ENCODE assay signal across 28 cellular contexts in the genomic region with DNA sequence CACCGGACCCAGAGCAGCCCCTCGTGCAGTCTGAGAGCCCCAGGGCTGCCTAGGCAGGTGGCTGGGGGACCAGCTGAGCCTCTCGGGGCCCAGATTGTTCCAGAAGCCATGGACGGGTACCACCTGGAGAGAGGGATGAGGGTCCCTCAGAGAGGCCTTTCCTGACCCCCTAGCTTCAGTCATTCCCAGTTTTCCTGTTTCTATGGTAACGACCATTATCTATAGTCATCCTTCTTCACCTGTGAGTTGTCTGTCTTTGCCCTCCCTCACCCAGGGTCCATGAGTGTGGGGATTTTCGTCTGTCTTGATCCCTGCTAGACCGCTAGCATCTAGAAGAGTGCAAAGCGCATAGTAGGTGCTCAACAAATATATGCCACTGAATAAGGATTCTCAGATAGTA.
DNase-seq lines count a peak whose midpoint lies in the region; ATAC-seq, FAIRE-seq and TF ChIP-seq lines count a peak whose summit lies in the region.
"Had no signal": no experiment of that assay in that cellular context is flagged by ENCODE, and none has a peak within 500 bp of the region (broad histone marks: within the 10 kb centered on the region; RNA-seq: fewer than 3 reads in every experiment).

No MANE protein-coding gene starts in this region.

- no peak for ATAC-seq in DND-41 (ENCODE audit: insufficient read depth, low read depth)
- ATAC-seq in K562, result no peak
- no peak for ATAC-seq in gastroesophageal sphincter
- ATAC-seq in mucosa of descending colon, result no peak
- ATAC-seq: GM12878, HCT116 had no signal

- POLR2A ChIA-PET in K562 (lab: Yijun Ruan, JAX), result interaction anchor here (0.7 to 1.0 kb wide), 3 partner anchors 14 to 27 kb away, joined by 3 to 5 read pairs (median 3); no protein-coding TSS in a partner anchor

- CTCF ChIA-PET in K562 (lab: Yijun Ruan, JAX; ENCODE audit: low intra/inter-chr PET ratio), result no interaction called here

- no peak overlapping the region for H3K4me2 ChIP-seq in DND-41 (ENCODE audit: insufficient read depth, low read length)
- no peak overlapping the region for H3K4me2 ChIP-seq in K562 (ENCODE audit: insufficient read depth, low read length)

- H3K4me1 ChIP-seq in DND-41 (ENCODE audit: insufficient read depth, low read length), result peaks cover 42% of the 10 kb centered on the region
- peaks cover 0 to 23% of the 10 kb centered on the region in 2 experiments; a peak in 2 of 5 replicates for H3K4me1 ChIP-seq in K562 (replicated peaks in 1 of 2; ENCODE audit: control insufficient read depth in 2 of 2, insufficient read depth in 2 of 2, low read length in 2 of 2)
- H3K4me1 ChIP-seq in gastroesophageal sphincter, result peaks cover 0 to 32% (median 0%) of the 10 kb centered on the region in 3 donors
- H3K4me1 ChIP-seq in mucosa of descending colon (ENCODE audit: low read depth), result peaks cover 4% of the 10 kb centered on the region
- H3K4me1 ChIP-seq: Caco-2 had no signal

- DNase-seq in DND-41, result no peak
- DNase-seq in K562 (ENCODE audit: extremely low read depth in 1 of 4, low spot score in 3 of 4), result no peak
- DNase-seq in activated T-cell treated with anti-CD3 and anti-CD28 coated beads, Interleukin-2, amount 50 U/mL, for 1 hour, result no peak
- DNase-seq in mucosa of descending colon, result no peak
- no peak for DNase-seq in WERI-Rb-1
- DNase-seq: AML-193; Caco-2; CD8-positive, alpha-beta T cell; EL; GDM1; GOT3; Kasumi-1; MV-4-11; NCI-H1105; NCI-H1436 treated with DMSO at 0.1 percent for 48 hours; NCI-H187 treated with DMSO at 0.1 percent for 48 hours; NCI-H526; NCI-H82; NK-92 treated with Interleukin-12 subunit alpha and Interleukin-12 subunit beta, amount 100 ng/mL, for 24 hours; SHP77 had no signal

- H3K9me3 Mint-ChIP-seq in nephron, result no peaks in the 10 kb centered on the region
- H3K9me3 Mint-ChIP-seq: CD8-positive, alpha-beta T cell had no signal

- WGBS in K562 (ENCODE audit: insufficient coverage, low coverage, missing lambda C conversion rate), result 30% methylated on average over 6 of the region's 8 CpGs
- 0 to 86% methylated on average over 1 to 5 of the region's 8 CpGs for WGBS in gastroesophageal sphincter (ENCODE audit: low coverage in 1 of 2), 2 donors

- TF ChIP-seq EP300 in K562 (IDR thresholded peaks at IDR 0.05; ENCODE audit: low read length) (no peak), gastroesophageal sphincter (IDR thresholded peaks at IDR 0.05) (no peak)

- in situ Hi-C loops in K562 (cut with MboI), result no loop called here

- no peak for TF ChIP-seq RAD21 in K562 (CRISPR knock-in tag; conservative IDR thresholded peaks at IDR 0.05 in 1 of 2, IDR thresholded peaks at IDR 0.05 in 1 of 2)

- H4K20me1 ChIP-seq in DND-41 (ENCODE audit: insufficient read depth, low read length) (peaks cover 2% of the 10 kb centered on the region; the same call in 1 of the 2 replicates), K562 (replicated peaks; ENCODE audit: control insufficient read depth, insufficient read depth, low read length) (no peaks in the 10 kb centered on the region)

- H3K4me3 ChIP-seq in DND-41 (ENCODE audit: low read depth in 1 of 2, low read length in 2 of 2), result no peak overlapping the region
- no peak overlapping the region for H3K4me3 ChIP-seq in K562
- no peak overlapping the region for H3K4me3 ChIP-seq in gastroesophageal sphincter
- H3K4me3 ChIP-seq in mucosa of descending colon, result no peak overlapping the region
- H3K4me3 ChIP-seq in WERI-Rb-1 (ENCODE audit: low read depth, low read length), result no peak overlapping the region
- H3K4me3 ChIP-seq: GM12878 had no signal

- H3K27me3 Mint-ChIP-seq in nephron (ENCODE audit: low read depth), result peaks cover 13% of the 10 kb centered on the region

- BruUV-seq in K562 (replicated peaks; lab: Mats Ljungman, UMichigan), result no TSS peak

- H3K27me3 ChIP-seq in DND-41 (ENCODE audit: insufficient read depth, low read length, poor library complexity) (no peaks in the 10 kb centered on the region), K562 (ENCODE audit: control insufficient read depth in 2 of 2, insufficient read depth in 2 of 2, low read length in 2 of 2) (peaks cover 0 to 4% of the 10 kb centered on the region in 2 experiments; a peak in 3 of 5 replicates), gastroesophageal sphincter (no peaks in the 10 kb centered on the region), WERI-Rb-1 (ENCODE audit: insufficient read depth, low read depth, severe bottlenecking) (no peaks in the 10 kb centered on the region)

- FAIRE-seq in K562 (lab: Jason Lieb, UNC), result no peak
- FAIRE-seq: A204.1, GM12878 had no signal

- no peak overlapping the region for H2AFZ ChIP-seq in DND-41 (ENCODE audit: low read depth, low read length)
- H2AFZ ChIP-seq in K562 (ENCODE audit: low read depth, low read length), result no peak overlapping the region

- 0 out of 2 replicates have a peak overlapping the region, but pooled peaks have one; percentile 33 for H3K27ac ChIP-seq in DND-41 (ENCODE audit: low read length)
- H3K27ac ChIP-seq in K562 (ENCODE audit: extremely low read depth, low read depth, low read length), result no peak overlapping the region
- no peak overlapping the region for H3K27ac ChIP-seq in gastroesophageal sphincter
- no peak overlapping the region for H3K27ac ChIP-seq in WERI-Rb-1
- H3K27ac ChIP-seq: C4-2B, HL-60, RWPE1 had no signal

- H3K79me2 ChIP-seq in DND-41 (ENCODE audit: insufficient read depth, low read length), result peaks cover 15% of the 10 kb centered on the region
- H3K79me2 ChIP-seq in K562 (ENCODE audit: control insufficient read depth, insufficient read depth, low read length), result no peaks in the 10 kb centered on the region

- no peak for TF ChIP-seq POLR2A in K562 (conservative IDR thresholded peaks at IDR 0.05)
- TF ChIP-seq POLR2A in gastroesophageal sphincter (IDR thresholded peaks at IDR 0.05), result no peak

- no peak for TF ChIP-seq CTCF in DND-41 (IDR thresholded peaks at IDR 0.05; ENCODE audit: borderline replicate concordance, extremely low read depth, low read length, poor library complexity, severe bottlenecking)
- no peak for TF ChIP-seq CTCF in K562 (IDR thresholded peaks at IDR 0.05 in 2 of 3, conservative IDR thresholded peaks at IDR 0.05 in 1 of 3; ENCODE audit: insufficient read depth in 2 of 3, low read depth in 1 of 3, low read length in 3 of 3)
- no peak for TF ChIP-seq CTCF in nephron (IDR thresholded peaks at IDR 0.05; ENCODE audit: unreplicated experiment in 3 of 3)
- no peak for TF ChIP-seq CTCF in gastroesophageal sphincter (IDR thresholded peaks at IDR 0.05)
- no peak for TF ChIP-seq CTCF in mucosa of descending colon (IDR thresholded peaks at IDR 0.05)
- no peak for TF ChIP-seq CTCF in WERI-Rb-1 (IDR thresholded peaks at IDR 0.05; ENCODE audit: low read depth, low read length)

- no peaks in the 10 kb centered on the region for H3K9me1 ChIP-seq in K562 (ENCODE audit: control insufficient read depth, insufficient read depth, low read length)

- H3K9me3 ChIP-seq in DND-41 (ENCODE audit: insufficient read depth, low read length, severe bottlenecking), result no peaks in the 10 kb centered on the region
- no peaks in the 10 kb centered on the region for H3K9me3 ChIP-seq in K562 (replicated peaks; ENCODE audit: control insufficient read depth, insufficient read depth, low read depth, low read length)
- H3K9me3 ChIP-seq in gastroesophageal sphincter, result no peaks in the 10 kb centered on the region
- H3K9me3 ChIP-seq in mucosa of descending colon, result no peaks in the 10 kb centered on the region
- peaks cover 4% of the 10 kb centered on the region for H3K9me3 ChIP-seq in WERI-Rb-1 (ENCODE audit: severe bottlenecking)
- H3K9me3 ChIP-seq: Caco-2 had no signal

- no peaks in the 10 kb centered on the region for H3K36me3 Mint-ChIP-seq in nephron (ENCODE audit: low read depth)
- H3K36me3 Mint-ChIP-seq: CD8-positive, alpha-beta T cell had no signal

- intact Hi-C loops in K562 (cut with micrococcal nuclease), result no loop called here
- intact Hi-C loops in mucosa of descending colon (cut with DNase I, micrococcal nuclease), result no loop called here

- H3K9ac ChIP-seq in DND-41 (ENCODE audit: low read depth, low read length), result 0 out of 2 replicates have a peak overlapping the region, but pooled peaks have one; percentile 14
- no peak overlapping the region for H3K9ac ChIP-seq in K562 (ENCODE audit: insufficient read depth in 1 of 2, low read depth in 2 of 2, low read length in 2 of 2)

- peak overlapping the region in 2 of 3 experiments; percentile 7 to 71 for H3K4me3 Mint-ChIP-seq in nephron
- H3K4me3 Mint-ChIP-seq: CD8-positive, alpha-beta T cell had no signal

- peak overlapping the region in 2 of 3 experiments; percentile 24 to 56 for H3K27ac Mint-ChIP-seq in nephron
- H3K27ac Mint-ChIP-seq: CD8-positive, alpha-beta T cell had no signal

- peaks cover 29% of the 10 kb centered on the region for H3K4me1 Mint-ChIP-seq in nephron

- H3K36me3 ChIP-seq in DND-41 (ENCODE audit: insufficient read depth, low read length), result no peaks in the 10 kb centered on the region
- no peaks in the 10 kb centered on the region for H3K36me3 ChIP-seq in K562 (ENCODE audit: control insufficient read depth, insufficient read depth, low read length)
- H3K36me3 ChIP-seq in gastroesophageal sphincter, result no peaks in the 10 kb centered on the region
- no peaks in the 10 kb centered on the region for H3K36me3 ChIP-seq in mucosa of descending colon (ENCODE audit: low read depth)
- H3K36me3 ChIP-seq in WERI-Rb-1, result no peaks in the 10 kb centered on the region

TF ChIP-seq in K562, 482 proteins besides CTCF, POLR2A, EP300 and RAD21:
- TF ChIP-seq HDAC8 (tag; IDR thresholded peaks at IDR 0.05) (no peak), ZKSCAN1 (IDR thresholded peaks at IDR 0.05; ENCODE audit: low read depth, low read length) (peak; percentile 87), SIN3A (IDR thresholded peaks at IDR 0.05; ENCODE audit: borderline replicate concordance in 2 of 2, control insufficient read depth in 1 of 2, low read depth in 2 of 2, low read length in 2 of 2) (no peak), RFX1 (IDR thresholded peaks at IDR 0.05) (peak; percentile 65), RHOXF2B (CRISPR knock-in tag; conservative IDR thresholded peaks at IDR 0.05) (no peak)
- TF ChIP-seq, protein P1, sequence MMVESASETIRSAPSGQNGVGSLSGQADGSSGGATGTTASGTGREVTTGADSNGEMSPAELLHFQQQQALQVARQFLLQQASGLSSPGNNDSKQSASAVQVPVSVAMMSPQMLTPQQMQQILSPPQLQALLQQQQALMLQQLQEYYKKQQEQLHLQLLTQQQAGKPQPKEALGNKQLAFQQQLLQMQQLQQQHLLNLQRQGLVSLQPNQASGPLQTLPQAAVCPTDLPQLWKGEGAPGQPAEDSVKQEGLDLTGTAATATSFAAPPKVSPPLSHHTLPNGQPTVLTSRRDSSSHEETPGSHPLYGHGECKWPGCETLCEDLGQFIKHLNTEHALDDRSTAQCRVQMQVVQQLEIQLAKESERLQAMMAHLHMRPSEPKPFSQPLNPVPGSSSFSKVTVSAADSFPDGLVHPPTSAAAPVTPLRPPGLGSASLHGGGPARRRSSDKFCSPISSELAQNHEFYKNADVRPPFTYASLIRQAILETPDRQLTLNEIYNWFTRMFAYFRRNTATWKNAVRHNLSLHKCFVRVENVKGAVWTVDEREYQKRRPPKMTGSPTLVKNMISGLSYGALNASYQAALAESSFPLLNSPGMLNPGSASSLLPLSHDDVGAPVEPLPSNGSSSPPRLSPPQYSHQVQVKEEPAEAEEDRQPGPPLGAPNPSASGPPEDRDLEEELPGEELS (CRISPR knock-in tag; IDR thresholded peaks at IDR 0.05; ENCODE audit: borderline replicate concordance), result no peak
TF ChIP-seq in K562: peak in this region for 2.
